1 cellular context compared by ENCODE assay signal in the genomic region with DNA sequence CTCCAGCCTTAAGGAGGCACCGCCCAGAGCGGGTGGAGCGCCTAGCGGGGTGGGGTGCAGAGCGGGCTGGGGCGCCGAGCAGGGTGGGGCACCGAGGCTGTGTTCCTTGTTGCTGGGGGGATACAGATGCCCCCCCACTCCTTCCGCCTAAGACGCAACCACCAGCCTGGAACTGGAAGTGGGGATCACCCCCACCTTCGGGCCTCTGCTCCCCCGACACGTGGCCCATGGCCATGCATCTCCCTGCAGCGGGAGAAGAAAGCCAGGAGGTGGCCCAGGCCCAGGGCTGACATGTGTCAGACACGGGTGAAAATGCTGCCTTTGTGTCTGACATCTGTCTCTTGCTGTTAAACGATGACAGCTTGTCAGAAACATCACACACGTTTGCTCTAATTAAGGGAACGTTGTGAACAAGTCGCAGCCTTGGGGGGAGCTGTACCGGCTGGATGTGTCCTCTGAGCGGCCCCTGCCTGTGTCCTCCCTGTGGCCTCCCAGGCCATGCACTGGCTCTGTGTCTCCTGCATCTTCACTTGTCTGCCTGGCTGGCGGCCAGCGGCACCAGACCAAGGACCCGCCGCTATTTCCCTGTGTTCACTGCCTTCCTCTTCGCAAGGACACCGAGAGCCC.
TF ChIP-seq lines count a peak whose summit lies in the region.

No MANE protein-coding gene starts in this region.

TF ChIP-seq in HepG2, 621 proteins besides CTCF, POLR2A, EP300 and RAD21 (continued from another document):
- TF ChIP-seq, protein P1, sequence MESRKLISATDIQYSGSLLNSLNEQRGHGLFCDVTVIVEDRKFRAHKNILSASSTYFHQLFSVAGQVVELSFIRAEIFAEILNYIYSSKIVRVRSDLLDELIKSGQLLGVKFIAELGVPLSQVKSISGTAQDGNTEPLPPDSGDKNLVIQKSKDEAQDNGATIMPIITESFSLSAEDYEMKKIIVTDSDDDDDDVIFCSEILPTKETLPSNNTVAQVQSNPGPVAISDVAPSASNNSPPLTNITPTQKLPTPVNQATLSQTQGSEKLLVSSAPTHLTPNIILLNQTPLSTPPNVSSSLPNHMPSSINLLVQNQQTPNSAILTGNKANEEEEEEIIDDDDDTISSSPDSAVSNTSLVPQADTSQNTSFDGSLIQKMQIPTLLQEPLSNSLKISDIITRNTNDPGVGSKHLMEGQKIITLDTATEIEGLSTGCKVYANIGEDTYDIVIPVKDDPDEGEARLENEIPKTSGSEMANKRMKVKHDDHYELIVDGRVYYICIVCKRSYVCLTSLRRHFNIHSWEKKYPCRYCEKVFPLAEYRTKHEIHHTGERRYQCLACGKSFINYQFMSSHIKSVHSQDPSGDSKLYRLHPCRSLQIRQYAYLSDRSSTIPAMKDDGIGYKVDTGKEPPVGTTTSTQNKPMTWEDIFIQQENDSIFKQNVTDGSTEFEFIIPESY (CRISPR knock-in tag; IDR thresholded peaks at IDR 0.05): peak; percentile 81; the same call in 1 of the 2 replicates
